ENCODE assay signal across 1 cellular context in the genomic region with DNA sequence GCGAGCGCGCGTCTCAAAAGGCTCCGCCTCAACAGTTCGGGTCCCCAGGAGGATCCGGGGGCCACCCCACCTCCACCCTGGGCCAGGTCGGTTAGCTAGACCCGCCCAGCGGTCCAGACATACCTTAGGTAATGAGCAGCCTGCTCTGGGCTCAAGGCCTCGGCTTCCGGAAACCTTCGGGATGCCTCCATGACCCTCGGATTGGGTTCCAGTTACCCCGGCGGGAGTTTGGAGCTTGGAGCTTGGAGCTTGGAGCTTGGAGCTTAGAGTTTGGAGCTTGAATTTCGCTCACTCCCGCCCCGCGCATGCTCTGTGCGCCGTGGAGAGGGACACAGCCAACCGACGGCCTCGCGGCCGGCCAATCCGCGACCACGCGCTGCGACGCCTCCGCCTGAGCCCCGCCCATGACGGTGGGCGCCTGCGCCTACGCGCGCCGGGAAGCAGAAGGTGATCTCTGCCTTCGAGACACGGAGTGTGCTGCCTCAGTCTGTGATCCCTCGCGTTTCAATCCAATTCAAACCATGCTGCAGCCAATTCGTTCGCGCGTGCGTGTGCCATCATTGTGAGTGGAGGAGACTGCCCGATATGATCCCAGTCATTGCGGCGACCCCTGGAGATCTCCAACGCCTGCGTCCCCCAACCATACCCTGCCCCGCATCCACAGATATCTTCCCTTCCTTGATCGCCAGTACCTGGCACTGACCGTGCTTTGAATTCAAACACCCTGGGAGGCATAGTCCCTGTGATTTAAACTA.
TF ChIP-seq lines count a peak whose summit lies in the region.

A gene with protein sequence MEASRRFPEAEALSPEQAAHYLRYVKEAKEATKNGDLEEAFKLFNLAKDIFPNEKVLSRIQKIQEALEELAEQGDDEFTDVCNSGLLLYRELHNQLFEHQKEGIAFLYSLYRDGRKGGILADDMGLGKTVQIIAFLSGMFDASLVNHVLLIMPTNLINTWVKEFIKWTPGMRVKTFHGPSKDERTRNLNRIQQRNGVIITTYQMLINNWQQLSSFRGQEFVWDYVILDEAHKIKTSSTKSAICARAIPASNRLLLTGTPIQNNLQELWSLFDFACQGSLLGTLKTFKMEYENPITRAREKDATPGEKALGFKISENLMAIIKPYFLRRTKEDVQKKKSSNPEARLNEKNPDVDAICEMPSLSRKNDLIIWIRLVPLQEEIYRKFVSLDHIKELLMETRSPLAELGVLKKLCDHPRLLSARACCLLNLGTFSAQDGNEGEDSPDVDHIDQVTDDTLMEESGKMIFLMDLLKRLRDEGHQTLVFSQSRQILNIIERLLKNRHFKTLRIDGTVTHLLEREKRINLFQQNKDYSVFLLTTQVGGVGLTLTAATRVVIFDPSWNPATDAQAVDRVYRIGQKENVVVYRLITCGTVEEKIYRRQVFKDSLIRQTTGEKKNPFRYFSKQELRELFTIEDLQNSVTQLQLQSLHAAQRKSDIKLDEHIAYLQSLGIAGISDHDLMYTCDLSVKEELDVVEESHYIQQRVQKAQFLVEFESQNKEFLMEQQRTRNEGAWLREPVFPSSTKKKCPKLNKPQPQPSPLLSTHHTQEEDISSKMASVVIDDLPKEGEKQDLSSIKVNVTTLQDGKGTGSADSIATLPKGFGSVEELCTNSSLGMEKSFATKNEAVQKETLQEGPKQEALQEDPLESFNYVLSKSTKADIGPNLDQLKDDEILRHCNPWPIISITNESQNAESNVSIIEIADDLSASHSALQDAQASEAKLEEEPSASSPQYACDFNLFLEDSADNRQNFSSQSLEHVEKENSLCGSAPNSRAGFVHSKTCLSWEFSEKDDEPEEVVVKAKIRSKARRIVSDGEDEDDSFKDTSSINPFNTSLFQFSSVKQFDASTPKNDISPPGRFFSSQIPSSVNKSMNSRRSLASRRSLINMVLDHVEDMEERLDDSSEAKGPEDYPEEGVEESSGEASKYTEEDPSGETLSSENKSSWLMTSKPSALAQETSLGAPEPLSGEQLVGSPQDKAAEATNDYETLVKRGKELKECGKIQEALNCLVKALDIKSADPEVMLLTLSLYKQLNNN (minus strand): TSS at position 307 of the 755 bp plus-strand sequence. CDS start 116 bp downstream, at position 191.

TF ChIP-seq in GM12878, 131 proteins besides CTCF, POLR2A, EP300 and RAD21 (continued from another document and continues in another):
- TF ChIP-seq, protein P1, sequence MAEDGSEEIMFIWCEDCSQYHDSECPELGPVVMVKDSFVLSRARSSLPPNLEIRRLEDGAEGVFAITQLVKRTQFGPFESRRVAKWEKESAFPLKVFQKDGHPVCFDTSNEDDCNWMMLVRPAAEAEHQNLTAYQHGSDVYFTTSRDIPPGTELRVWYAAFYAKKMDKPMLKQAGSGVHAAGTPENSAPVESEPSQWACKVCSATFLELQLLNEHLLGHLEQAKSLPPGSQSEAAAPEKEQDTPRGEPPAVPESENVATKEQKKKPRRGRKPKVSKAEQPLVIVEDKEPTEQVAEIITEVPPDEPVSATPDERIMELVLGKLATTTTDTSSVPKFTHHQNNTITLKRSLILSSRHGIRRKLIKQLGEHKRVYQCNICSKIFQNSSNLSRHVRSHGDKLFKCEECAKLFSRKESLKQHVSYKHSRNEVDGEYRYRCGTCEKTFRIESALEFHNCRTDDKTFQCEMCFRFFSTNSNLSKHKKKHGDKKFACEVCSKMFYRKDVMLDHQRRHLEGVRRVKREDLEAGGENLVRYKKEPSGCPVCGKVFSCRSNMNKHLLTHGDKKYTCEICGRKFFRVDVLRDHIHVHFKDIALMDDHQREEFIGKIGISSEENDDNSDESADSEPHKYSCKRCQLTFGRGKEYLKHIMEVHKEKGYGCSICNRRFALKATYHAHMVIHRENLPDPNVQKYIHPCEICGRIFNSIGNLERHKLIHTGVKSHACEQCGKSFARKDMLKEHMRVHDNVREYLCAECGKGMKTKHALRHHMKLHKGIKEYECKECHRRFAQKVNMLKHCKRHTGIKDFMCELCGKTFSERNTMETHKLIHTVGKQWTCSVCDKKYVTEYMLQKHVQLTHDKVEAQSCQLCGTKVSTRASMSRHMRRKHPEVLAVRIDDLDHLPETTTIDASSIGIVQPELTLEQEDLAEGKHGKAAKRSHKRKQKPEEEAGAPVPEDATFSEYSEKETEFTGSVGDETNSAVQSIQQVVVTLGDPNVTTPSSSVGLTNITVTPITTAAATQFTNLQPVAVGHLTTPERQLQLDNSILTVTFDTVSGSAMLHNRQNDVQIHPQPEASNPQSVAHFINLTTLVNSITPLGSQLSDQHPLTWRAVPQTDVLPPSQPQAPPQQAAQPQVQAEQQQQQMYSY (CRISPR knock-in tag; IDR thresholded peaks at IDR 0.05): no peak
- TF ChIP-seq, protein P2, sequence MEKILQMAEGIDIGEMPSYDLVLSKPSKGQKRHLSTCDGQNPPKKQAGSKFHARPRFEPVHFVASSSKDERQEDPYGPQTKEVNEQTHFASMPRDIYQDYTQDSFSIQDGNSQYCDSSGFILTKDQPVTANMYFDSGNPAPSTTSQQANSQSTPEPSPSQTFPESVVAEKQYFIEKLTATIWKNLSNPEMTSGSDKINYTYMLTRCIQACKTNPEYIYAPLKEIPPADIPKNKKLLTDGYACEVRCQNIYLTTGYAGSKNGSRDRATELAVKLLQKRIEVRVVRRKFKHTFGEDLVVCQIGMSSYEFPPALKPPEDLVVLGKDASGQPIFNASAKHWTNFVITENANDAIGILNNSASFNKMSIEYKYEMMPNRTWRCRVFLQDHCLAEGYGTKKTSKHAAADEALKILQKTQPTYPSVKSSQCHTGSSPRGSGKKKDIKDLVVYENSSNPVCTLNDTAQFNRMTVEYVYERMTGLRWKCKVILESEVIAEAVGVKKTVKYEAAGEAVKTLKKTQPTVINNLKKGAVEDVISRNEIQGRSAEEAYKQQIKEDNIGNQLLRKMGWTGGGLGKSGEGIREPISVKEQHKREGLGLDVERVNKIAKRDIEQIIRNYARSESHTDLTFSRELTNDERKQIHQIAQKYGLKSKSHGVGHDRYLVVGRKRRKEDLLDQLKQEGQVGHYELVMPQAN (conservative IDR thresholded peaks at IDR 0.05): peak; percentile 95
- TF ChIP-seq POLR2AphosphoS5 (IDR thresholded peaks at IDR 0.05; ENCODE audit: low read length): peak; percentile 79
- TF ChIP-seq, protein P3, sequence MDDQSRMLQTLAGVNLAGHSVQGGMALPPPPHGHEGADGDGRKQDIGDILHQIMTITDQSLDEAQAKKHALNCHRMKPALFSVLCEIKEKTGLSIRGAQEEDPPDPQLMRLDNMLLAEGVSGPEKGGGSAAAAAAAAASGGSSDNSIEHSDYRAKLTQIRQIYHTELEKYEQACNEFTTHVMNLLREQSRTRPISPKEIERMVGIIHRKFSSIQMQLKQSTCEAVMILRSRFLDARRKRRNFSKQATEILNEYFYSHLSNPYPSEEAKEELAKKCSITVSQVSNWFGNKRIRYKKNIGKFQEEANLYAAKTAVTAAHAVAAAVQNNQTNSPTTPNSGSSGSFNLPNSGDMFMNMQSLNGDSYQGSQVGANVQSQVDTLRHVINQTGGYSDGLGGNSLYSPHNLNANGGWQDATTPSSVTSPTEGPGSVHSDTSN (IDR thresholded peaks at IDR 0.05; ENCODE audit: insufficient replicate concordance, low read depth, low read length): no peak
- TF ChIP-seq, protein P4, sequence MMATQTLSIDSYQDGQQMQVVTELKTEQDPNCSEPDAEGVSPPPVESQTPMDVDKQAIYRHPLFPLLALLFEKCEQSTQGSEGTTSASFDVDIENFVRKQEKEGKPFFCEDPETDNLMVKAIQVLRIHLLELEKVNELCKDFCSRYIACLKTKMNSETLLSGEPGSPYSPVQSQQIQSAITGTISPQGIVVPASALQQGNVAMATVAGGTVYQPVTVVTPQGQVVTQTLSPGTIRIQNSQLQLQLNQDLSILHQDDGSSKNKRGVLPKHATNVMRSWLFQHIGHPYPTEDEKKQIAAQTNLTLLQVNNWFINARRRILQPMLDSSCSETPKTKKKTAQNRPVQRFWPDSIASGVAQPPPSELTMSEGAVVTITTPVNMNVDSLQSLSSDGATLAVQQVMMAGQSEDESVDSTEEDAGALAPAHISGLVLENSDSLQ (IDR thresholded peaks at IDR 0.05): no peak
- no peak for TF ChIP-seq TARDBP (IDR thresholded peaks at IDR 0.05; ENCODE audit: borderline replicate concordance)
- no peak for TF ChIP-seq JUND (IDR thresholded peaks at IDR 0.05; ENCODE audit: low read depth, low read length)
- TF ChIP-seq, protein P5, sequence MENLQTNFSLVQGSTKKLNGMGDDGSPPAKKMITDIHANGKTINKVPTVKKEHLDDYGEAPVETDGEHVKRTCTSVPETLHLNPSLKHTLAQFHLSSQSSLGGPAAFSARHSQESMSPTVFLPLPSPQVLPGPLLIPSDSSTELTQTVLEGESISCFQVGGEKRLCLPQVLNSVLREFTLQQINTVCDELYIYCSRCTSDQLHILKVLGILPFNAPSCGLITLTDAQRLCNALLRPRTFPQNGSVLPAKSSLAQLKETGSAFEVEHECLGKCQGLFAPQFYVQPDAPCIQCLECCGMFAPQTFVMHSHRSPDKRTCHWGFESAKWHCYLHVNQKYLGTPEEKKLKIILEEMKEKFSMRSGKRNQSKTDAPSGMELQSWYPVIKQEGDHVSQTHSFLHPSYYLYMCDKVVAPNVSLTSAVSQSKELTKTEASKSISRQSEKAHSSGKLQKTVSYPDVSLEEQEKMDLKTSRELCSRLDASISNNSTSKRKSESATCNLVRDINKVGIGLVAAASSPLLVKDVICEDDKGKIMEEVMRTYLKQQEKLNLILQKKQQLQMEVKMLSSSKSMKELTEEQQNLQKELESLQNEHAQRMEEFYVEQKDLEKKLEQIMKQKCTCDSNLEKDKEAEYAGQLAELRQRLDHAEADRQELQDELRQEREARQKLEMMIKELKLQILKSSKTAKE (IDR thresholded peaks at IDR 0.05; ENCODE audit: low read depth, poor library complexity, severe bottlenecking): no peak
- TF ChIP-seq SMAD5 (IDR thresholded peaks at IDR 0.05; ENCODE audit: low read depth): no peak
- TF ChIP-seq, protein P6, sequence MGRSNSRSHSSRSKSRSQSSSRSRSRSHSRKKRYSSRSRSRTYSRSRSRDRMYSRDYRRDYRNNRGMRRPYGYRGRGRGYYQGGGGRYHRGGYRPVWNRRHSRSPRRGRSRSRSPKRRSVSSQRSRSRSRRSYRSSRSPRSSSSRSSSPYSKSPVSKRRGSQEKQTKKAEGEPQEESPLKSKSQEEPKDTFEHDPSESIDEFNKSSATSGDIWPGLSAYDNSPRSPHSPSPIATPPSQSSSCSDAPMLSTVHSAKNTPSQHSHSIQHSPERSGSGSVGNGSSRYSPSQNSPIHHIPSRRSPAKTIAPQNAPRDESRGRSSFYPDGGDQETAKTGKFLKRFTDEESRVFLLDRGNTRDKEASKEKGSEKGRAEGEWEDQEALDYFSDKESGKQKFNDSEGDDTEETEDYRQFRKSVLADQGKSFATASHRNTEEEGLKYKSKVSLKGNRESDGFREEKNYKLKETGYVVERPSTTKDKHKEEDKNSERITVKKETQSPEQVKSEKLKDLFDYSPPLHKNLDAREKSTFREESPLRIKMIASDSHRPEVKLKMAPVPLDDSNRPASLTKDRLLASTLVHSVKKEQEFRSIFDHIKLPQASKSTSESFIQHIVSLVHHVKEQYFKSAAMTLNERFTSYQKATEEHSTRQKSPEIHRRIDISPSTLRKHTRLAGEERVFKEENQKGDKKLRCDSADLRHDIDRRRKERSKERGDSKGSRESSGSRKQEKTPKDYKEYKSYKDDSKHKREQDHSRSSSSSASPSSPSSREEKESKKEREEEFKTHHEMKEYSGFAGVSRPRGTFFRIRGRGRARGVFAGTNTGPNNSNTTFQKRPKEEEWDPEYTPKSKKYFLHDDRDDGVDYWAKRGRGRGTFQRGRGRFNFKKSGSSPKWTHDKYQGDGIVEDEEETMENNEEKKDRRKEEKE (IDR thresholded peaks at IDR 0.05): no peak
- no peak for TF ChIP-seq CBX5 (IDR thresholded peaks at IDR 0.05; ENCODE audit: low read depth)
- no peak for TF ChIP-seq RFX5 (IDR thresholded peaks at IDR 0.05; ENCODE audit: low read depth, low read length)
- peak in 1 of 2 experiments; percentile 52; a peak in 1 of 3 replicates for TF ChIP-seq EGR1 (IDR thresholded peaks at IDR 0.05; ENCODE audit: borderline replicate concordance in 1 of 2, low read depth in 2 of 2, low read length in 2 of 2)
- no peak for TF ChIP-seq IRF4 (IDR thresholded peaks at IDR 0.05; ENCODE audit: low read depth, low read length)
- TF ChIP-seq, protein P7, sequence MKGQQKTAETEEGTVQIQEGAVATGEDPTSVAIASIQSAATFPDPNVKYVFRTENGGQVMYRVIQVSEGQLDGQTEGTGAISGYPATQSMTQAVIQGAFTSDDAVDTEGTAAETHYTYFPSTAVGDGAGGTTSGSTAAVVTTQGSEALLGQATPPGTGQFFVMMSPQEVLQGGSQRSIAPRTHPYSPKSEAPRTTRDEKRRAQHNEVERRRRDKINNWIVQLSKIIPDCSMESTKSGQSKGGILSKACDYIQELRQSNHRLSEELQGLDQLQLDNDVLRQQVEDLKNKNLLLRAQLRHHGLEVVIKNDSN (IDR thresholded peaks at IDR 0.05; ENCODE audit: borderline replicate concordance, extremely low read length, insufficient read depth, low read depth, low read length): no peak
- 0 out of 2 replicates have a peak, but pooled peaks have one; percentile 47 for TF ChIP-seq CHD2 (IDR thresholded peaks at IDR 0.05; ENCODE audit: borderline replicate concordance, low read depth, low read length)
- TF ChIP-seq PAX5 (IDR thresholded peaks at IDR 0.05; ENCODE audit: borderline replicate concordance, low read depth, low read length): no peak
- TF ChIP-seq BCL11A (IDR thresholded peaks at IDR 0.05; ENCODE audit: low read depth, low read length): no peak
- no peak for TF ChIP-seq STAT1 (conservative IDR thresholded peaks at IDR 0.05)
- TF ChIP-seq ZNF207 (IDR thresholded peaks at IDR 0.05; ENCODE audit: borderline replicate concordance): no peak
- no peak for TF ChIP-seq MYC (IDR thresholded peaks at IDR 0.05; ENCODE audit: insufficient read depth, insufficient read length, insufficient replicate concordance, low read length, severe bottlenecking)
- TF ChIP-seq MEF2B (IDR thresholded peaks at IDR 0.05; ENCODE audit: partially characterized antibody, poor library complexity, severe bottlenecking): no peak
- TF ChIP-seq DPF2 (IDR thresholded peaks at IDR 0.05): no peak
- TF ChIP-seq SIN3A (IDR thresholded peaks at IDR 0.05; ENCODE audit: low read depth, low read length): peak; percentile 81; the same call in 1 of the 2 replicates
- TF ChIP-seq CREM (IDR thresholded peaks at IDR 0.05; ENCODE audit: low read depth): no peak
- 0 out of 2 replicates have a peak, but pooled peaks have one; percentile 57 for TF ChIP-seq RB1 (IDR thresholded peaks at IDR 0.05; ENCODE audit: borderline replicate concordance)
- no peak for TF ChIP-seq HDGF (IDR thresholded peaks at IDR 0.05)
- peak; percentile 64 for TF ChIP-seq NRF1 (conservative IDR thresholded peaks at IDR 0.05; ENCODE audit: low read depth, low read length)
- TF ChIP-seq RBBP5 (conservative IDR thresholded peaks at IDR 0.05): no peak
- TF ChIP-seq CEBPB (IDR thresholded peaks at IDR 0.05; ENCODE audit: borderline replicate concordance in 1 of 2, low read depth in 2 of 2, low read length in 2 of 2): no peak
- TF ChIP-seq, protein P8, sequence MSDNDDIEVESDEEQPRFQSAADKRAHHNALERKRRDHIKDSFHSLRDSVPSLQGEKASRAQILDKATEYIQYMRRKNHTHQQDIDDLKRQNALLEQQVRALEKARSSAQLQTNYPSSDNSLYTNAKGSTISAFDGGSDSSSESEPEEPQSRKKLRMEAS (IDR thresholded peaks at IDR 0.05; ENCODE audit: low read depth, low read length): peak; percentile 75
- TF ChIP-seq, protein P9, sequence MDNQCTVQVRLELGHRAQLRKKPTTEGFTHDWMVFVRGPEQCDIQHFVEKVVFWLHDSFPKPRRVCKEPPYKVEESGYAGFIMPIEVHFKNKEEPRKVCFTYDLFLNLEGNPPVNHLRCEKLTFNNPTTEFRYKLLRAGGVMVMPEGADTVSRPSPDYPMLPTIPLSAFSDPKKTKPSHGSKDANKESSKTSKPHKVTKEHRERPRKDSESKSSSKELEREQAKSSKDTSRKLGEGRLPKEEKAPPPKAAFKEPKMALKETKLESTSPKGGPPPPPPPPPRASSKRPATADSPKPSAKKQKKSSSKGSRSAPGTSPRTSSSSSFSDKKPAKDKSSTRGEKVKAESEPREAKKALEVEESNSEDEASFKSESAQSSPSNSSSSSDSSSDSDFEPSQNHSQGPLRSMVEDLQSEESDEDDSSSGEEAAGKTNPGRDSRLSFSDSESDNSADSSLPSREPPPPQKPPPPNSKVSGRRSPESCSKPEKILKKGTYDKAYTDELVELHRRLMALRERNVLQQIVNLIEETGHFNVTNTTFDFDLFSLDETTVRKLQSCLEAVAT (IDR thresholded peaks at IDR 0.05): no peak
